Comparison of ENCODE assay signal across 1 cellular context in the genomic region with DNA sequence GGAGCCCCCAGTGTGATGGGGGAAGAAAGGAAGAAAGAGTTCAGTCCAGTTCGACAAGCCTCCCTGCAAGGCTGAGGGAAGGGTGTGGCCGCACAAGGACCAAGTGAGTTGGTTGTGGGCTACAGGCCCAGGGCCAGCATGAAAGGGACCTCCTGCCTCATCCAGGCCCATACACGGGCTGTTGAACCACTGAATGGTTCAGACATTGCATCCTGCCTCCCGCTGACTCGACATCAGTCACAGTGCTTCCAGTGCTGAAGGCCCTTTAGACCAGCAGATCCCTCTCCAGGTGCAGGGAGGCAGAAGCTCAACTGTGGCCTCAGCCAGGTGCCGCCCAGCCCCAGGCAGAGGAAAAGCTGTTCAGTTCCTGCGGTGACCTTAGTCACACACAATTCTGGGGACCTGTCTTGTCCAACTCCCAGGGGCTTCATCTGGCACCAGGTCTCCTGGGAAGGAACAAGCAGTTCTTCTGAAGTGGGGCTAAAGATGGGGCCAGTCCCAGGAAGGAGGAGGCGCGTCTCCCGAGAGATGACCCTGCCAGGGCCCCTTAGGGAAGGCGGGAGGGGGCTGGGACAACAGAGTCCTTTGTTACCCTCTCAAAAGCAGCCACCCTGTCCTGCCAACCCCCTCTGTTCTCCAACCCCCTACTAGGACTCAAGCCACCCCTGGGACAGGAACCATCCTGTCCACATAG.
TF ChIP-seq lines count a peak whose summit lies in the region.

No MANE protein-coding gene starts in this region.

TF ChIP-seq in A549, 52 proteins besides CTCF, POLR2A, EP300 and RAD21 (continued from another document):
- TF ChIP-seq, protein P1, sequence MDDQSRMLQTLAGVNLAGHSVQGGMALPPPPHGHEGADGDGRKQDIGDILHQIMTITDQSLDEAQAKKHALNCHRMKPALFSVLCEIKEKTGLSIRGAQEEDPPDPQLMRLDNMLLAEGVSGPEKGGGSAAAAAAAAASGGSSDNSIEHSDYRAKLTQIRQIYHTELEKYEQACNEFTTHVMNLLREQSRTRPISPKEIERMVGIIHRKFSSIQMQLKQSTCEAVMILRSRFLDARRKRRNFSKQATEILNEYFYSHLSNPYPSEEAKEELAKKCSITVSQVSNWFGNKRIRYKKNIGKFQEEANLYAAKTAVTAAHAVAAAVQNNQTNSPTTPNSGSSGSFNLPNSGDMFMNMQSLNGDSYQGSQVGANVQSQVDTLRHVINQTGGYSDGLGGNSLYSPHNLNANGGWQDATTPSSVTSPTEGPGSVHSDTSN (IDR thresholded peaks at IDR 0.05) = no peak
- TF ChIP-seq RFX5 (IDR thresholded peaks at IDR 0.05) (no peak), NFE2L2 (conservative IDR thresholded peaks at IDR 0.05; ENCODE audit: low read length) (no peak), JUN (IDR thresholded peaks at IDR 0.05) (no peak), JUNB (IDR thresholded peaks at IDR 0.05) (no peak), PHF8 (IDR thresholded peaks at IDR 0.05; ENCODE audit: borderline replicate concordance, low read depth) (no peak), HDAC2 (IDR thresholded peaks at IDR 0.05) (no peak), EHMT2 (IDR thresholded peaks at IDR 0.05; ENCODE audit: low read depth) (no peak), POLR2AphosphoS2 (conservative IDR thresholded peaks at IDR 0.05; ENCODE audit: low read length) (no peak), KDM1A (IDR thresholded peaks at IDR 0.05; ENCODE audit: low read depth) (no peak), CBX8 (IDR thresholded peaks at IDR 0.05) (no peak), CHD2 (IDR thresholded peaks at IDR 0.05; ENCODE audit: low read length, partially characterized antibody) (no peak), TFCP2L1 (CRISPR knock-in tag; IDR thresholded peaks at IDR 0.05) (no peak), ZSCAN20 (CRISPR knock-in tag; IDR thresholded peaks at IDR 0.05) (no peak), FOSB (CRISPR knock-in tag; IDR thresholded peaks at IDR 0.05) (no peak), MAZ (IDR thresholded peaks at IDR 0.05; ENCODE audit: borderline replicate concordance, low read depth, low read length) (no peak), GATA3 (IDR thresholded peaks at IDR 0.05; ENCODE audit: borderline replicate concordance) (no peak)
- TF ChIP-seq, protein P2, sequence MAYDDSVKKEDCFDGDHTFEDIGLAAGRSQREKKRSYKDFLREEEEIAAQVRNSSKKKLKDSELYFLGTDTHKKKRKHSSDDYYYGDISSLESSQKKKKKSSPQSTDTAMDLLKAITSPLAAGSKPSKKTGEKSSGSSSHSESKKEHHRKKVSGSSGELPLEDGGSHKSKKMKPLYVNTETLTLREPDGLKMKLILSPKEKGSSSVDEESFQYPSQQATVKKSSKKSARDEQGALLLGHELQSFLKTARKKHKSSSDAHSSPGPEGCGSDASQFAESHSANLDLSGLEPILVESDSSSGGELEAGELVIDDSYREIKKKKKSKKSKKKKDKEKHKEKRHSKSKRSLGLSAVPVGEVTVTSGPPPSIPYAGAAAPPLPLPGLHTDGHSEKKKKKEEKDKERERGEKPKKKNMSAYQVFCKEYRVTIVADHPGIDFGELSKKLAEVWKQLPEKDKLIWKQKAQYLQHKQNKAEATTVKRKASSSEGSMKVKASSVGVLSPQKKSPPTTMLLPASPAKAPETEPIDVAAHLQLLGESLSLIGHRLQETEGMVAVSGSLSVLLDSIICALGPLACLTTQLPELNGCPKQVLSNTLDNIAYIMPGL (CRISPR knock-in tag; IDR thresholded peaks at IDR 0.05; ENCODE audit: borderline replicate concordance) = no peak
- TF ChIP-seq, protein P3, sequence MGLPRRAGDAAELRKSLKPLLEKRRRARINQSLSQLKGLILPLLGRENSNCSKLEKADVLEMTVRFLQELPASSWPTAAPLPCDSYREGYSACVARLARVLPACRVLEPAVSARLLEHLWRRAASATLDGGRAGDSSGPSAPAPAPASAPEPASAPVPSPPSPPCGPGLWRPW (IDR thresholded peaks at IDR 0.05) = no peak
